In the genomic region with DNA sequence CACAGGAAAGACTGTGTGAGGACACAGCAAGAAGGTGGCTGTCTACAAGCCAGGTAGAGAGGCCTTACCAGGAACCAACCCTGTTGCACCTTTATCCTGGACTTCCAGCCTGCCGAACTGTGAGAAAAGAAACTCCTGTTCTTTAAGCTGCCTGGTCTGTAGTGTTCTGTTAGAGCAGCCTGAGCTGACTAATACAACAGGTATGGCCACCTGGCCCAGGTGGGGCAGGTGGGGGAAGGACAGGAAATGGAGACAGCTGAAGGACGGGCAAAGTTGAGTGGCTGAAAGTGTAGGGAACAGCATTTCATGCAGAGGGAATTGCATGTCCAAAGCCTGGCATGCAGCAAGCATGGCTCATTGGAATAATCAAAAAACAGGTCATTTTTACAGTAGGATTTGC, we compare ENCODE assay signal across 23 cellular contexts. TPM values are rescaled to one million over a fixed set of nuclear protein-coding genes. Genes with fewer than 3 reads are reported as not detected.
A peak's percentile ranks its signal among the peaks of the same experiment; 100 is the strongest.
DNase-seq lines count a peak whose midpoint lies in the region; ATAC-seq, FAIRE-seq and TF ChIP-seq lines count a peak whose summit lies in the region.
"Had no signal": no experiment of that assay in that cellular context is flagged by ENCODE, and none has a peak within 500 bp of the region (broad histone marks: within the 10 kb centered on the region; RNA-seq: fewer than 3 reads in every experiment).

No MANE protein-coding gene starts in this region.

- H3K18ac ChIP-seq in H1 (ENCODE audit: extremely low read depth, low read length) = no peak overlapping the region

- no peak for TF ChIP-seq CTCF in HCT116 (IDR thresholded peaks at IDR 0.05 in 2 of 3, conservative IDR thresholded peaks at IDR 0.05 in 1 of 3; ENCODE audit: borderline replicate concordance in 1 of 3, insufficient read depth in 1 of 3, low read depth in 2 of 3, low read length in 2 of 3)
- no peak for TF ChIP-seq CTCF in H1 (IDR thresholded peaks at IDR 0.05; ENCODE audit: control extremely low read depth in 1 of 3, insufficient read depth in 1 of 3, low read depth in 1 of 3, low read length in 3 of 3)

- CTCF ChIA-PET in HCT116 (lab: Charles Lee) = no interaction called here
- CTCF ChIA-PET in H1 (lab: Charles Lee; ENCODE audit: partially characterized antibody) = interaction anchor here (0.7 to 1.2 kb wide), 2 partner anchors 10 to 57 kb away, joined by 3 read pairs; no protein-coding TSS in a partner anchor

- WGBS in H1 (ENCODE audit: extremely low coverage in 1 of 2, insufficient coverage in 1 of 2, insufficient read length in 1 of 2, insufficient replicate concordance in 2 of 2, low coverage in 1 of 2, low lambda C conversion rate in 2 of 2, missing lambda C conversion rate in 1 of 2), 2 experiments = 78% methylated on average over 2 of the region's 2 CpGs; no CpG with 5 or more reads in 1 of the 2 experiments

- H4K5ac ChIP-seq in H1 (ENCODE audit: insufficient read length, low read depth, low read length) = no peak overlapping the region

- H3K79me2 ChIP-seq in HCT116 (ENCODE audit: insufficient read depth, low read length) (no peaks in the 10 kb centered on the region), H1 (ENCODE audit: control insufficient read depth in 1 of 2, insufficient read depth in 2 of 2, low read length in 2 of 2) (no peaks in the 10 kb centered on the region)

- RAD21 ChIA-PET in HCT116 (lab: Charles Lee; ENCODE audit: low non-redundant PET in 1 of 2, low total read pairs in 2 of 2, uncharacterized antibody in 2 of 2, unreplicated experiment in 2 of 2) = no interaction called here

- ATAC-seq in HCT116 (peak; percentile 49), HG03097 (IDR thresholded peaks at IDR 0.05; ENCODE audit: low FRiP score, unreplicated experiment) (no peak)

- peak; percentile 4 for DNase-seq in COLO668 (lab: John Stamatoyannopoulos, UW; ENCODE audit: unreplicated experiment)
- DNase-seq in HCT116 (ENCODE audit: low read depth, low spot score) = no peak
- no peak for DNase-seq in H1 (ENCODE audit: low read depth in 1 of 2, low spot score in 2 of 2)
- DNase-seq in kidney tubule cell (ENCODE audit: low spot score) = peak; percentile 30
- no peak for DNase-seq in activated naive CD4-positive, alpha-beta T cell treated with anti-CD3 and anti-CD28 coated beads, Interleukin-2, amount 50 U/mL, for 16 hours
- no peak for DNase-seq in cardiac septum (ENCODE audit: low spot score)
- DNase-seq in GM19239 (ENCODE audit: insufficient read length, low spot score) = no peak
- DNase-seq: CD8-positive, alpha-beta memory T cell; DMS79; KG1; NCI-H1092 treated with DMSO at 0.1 percent for 48 hours; NCI-H1436 treated with DMSO at 0.1 percent for 48 hours; NCI-H1930; NCI-H345; NCI-H524; NCI-H774; Right ventricle myocardium superior had no signal

- H2AK5ac ChIP-seq in H1 (ENCODE audit: low read depth, low read length) = no peak overlapping the region

- H3K9ac ChIP-seq in HCT116 (ENCODE audit: low read length) = no peak overlapping the region
- no peak overlapping the region for H3K9ac ChIP-seq in H1 (replicated peaks in 1 of 4; ENCODE audit: extremely low read depth in 1 of 4, low read depth in 3 of 4, low read length in 3 of 4)

- intact Hi-C loops in HCT116 (cut with micrococcal nuclease) = no loop called here
- intact Hi-C loops in cardiac septum (cut with DNase I) = no loop called here

- TF ChIP-seq POLR2A in HCT116 (IDR thresholded peaks at IDR 0.05; ENCODE audit: borderline replicate concordance, extremely low read depth, insufficient read depth, insufficient read length) = no peak
- no peak for TF ChIP-seq POLR2A in H1 (IDR thresholded peaks at IDR 0.05; ENCODE audit: control extremely low read depth in 1 of 2, low read depth in 2 of 2, low read length in 2 of 2)

- H3K4ac ChIP-seq in H1 (replicated peaks; ENCODE audit: insufficient read length, low read depth, low read length) = no peak overlapping the region

- TF ChIP-seq EP300 in H1 (IDR thresholded peaks at IDR 0.05; ENCODE audit: borderline replicate concordance in 1 of 2, low read depth in 2 of 2, low read length in 2 of 2) = no peak

- no peaks in the 10 kb centered on the region for H4K20me1 ChIP-seq in HCT116 (ENCODE audit: insufficient read depth)
- H4K20me1 ChIP-seq in H1 (replicated peaks in 1 of 2; ENCODE audit: control insufficient read depth in 1 of 2, insufficient read depth in 2 of 2, low read length in 2 of 2) = no peaks in the 10 kb centered on the region

- BruUV-seq in HCT116 (replicated peaks; lab: Mats Ljungman, UMichigan) = no TSS peak

- H3K4me3 ChIP-seq in HCT116 (replicated peaks in 1 of 2; ENCODE audit: low read depth in 1 of 2, low read length in 2 of 2) (no peak overlapping the region), H1 (ENCODE audit: extremely low read depth in 1 of 4, insufficient read depth in 2 of 4, low read depth in 3 of 4, low read length in 4 of 4) (no peak overlapping the region)
- H3K4me3 ChIP-seq: HAP-1 had no signal

- no peak overlapping the region for H2BK120ac ChIP-seq in H1 (replicated peaks; ENCODE audit: low read depth, low read length)

- H4K8ac ChIP-seq in H1 (ENCODE audit: extremely low read depth, insufficient read depth, low read length) = no peak overlapping the region

- no peak overlapping the region for H3K14ac ChIP-seq in H1 (ENCODE audit: insufficient read length)

- H2BK20ac ChIP-seq in H1 (ENCODE audit: low read length) = no peak overlapping the region

- H3K27ac ChIP-seq in HCT116 (ENCODE audit: low read depth, low read length) (no peak overlapping the region), H1 (ENCODE audit: low read depth, low read length) (no peak overlapping the region)
- H3K27ac ChIP-seq: C4-2B had no signal

- peak overlapping the region; percentile 46 for H3K4me2 ChIP-seq in HCT116 (ENCODE audit: low read length)
- no peak overlapping the region for H3K4me2 ChIP-seq in H1 (ENCODE audit: insufficient read depth in 1 of 2, low read depth in 2 of 2, low read length in 2 of 2)

- H3K23ac ChIP-seq in H1 (ENCODE audit: insufficient read length) = no peak overlapping the region

- H3K36me3 ChIP-seq in HCT116 (ENCODE audit: control insufficient read depth in 1 of 2, insufficient read depth in 2 of 2, low read length in 2 of 2) (no peaks in the 10 kb centered on the region), H1 (ENCODE audit: control insufficient read depth in 2 of 4, insufficient read depth in 4 of 4, low read length in 3 of 4) (no peaks in the 10 kb centered on the region)
- H3K36me3 ChIP-seq: HAP-1 had no signal

- no peak overlapping the region for H2BK12ac ChIP-seq in H1 (ENCODE audit: low read depth, low read length)

- H3K9me2 ChIP-seq in HCT116 (ENCODE audit: insufficient read depth) = no peaks in the 10 kb centered on the region

- no peak overlapping the region for H3K56ac ChIP-seq in H1 (replicated peaks; ENCODE audit: insufficient read length, low read depth, low read length)

- no peak for TF ChIP-seq RAD21 in HCT116 (IDR thresholded peaks at IDR 0.05; ENCODE audit: low read depth)
- TF ChIP-seq RAD21 in H1 (IDR thresholded peaks at IDR 0.05 in 1 of 2, conservative IDR thresholded peaks at IDR 0.05 in 1 of 2; ENCODE audit: low read depth in 2 of 2, low read length in 2 of 2) = no peak

- H3K4me1 ChIP-seq in HCT116 (ENCODE audit: control insufficient read depth in 1 of 2, insufficient read depth in 2 of 2, low read length in 2 of 2) (peaks cover 0 to 12% of the 10 kb centered on the region in 2 experiments; a peak in 1 of 4 replicates), H1 (replicated peaks in 1 of 4; ENCODE audit: control insufficient read depth in 3 of 4, insufficient read depth in 4 of 4, low read length in 3 of 4) (no peaks in the 10 kb centered on the region)
- H3K4me1 ChIP-seq: HAP-1 had no signal

- no peaks in the 10 kb centered on the region for H3K79me1 ChIP-seq in H1 (ENCODE audit: low read depth, low read length)

- H2BK15ac ChIP-seq in H1 (ENCODE audit: low read length) = no peak overlapping the region

- H2AFZ ChIP-seq in HCT116 (ENCODE audit: low read depth, low read length, poor library complexity, severe bottlenecking) (no peak overlapping the region), H1 (ENCODE audit: low read length) (no peak overlapping the region)

- H4K91ac ChIP-seq in H1 (replicated peaks; ENCODE audit: insufficient read length, low read length) = no peak overlapping the region

- H3K27me3 ChIP-seq in HCT116 (ENCODE audit: insufficient read depth, low read length) = no peaks in the 10 kb centered on the region
- H3K27me3 ChIP-seq in H1 (replicated peaks in 1 of 4; ENCODE audit: control insufficient read depth in 3 of 4, extremely low read depth in 1 of 4, insufficient read depth in 3 of 4, low read length in 3 of 4) = no peaks in the 10 kb centered on the region

- peaks cover 2% of the 10 kb centered on the region; the same call in 1 of the 2 replicates for H3K23me2 ChIP-seq in H1 (ENCODE audit: low read depth, low read length)

- no peak overlapping the region for H2BK5ac ChIP-seq in H1 (ENCODE audit: low read depth, low read length)

- POLR2A ChIA-PET in HCT116 (lab: Charles Lee) (no interaction called here), H1 (lab: Charles Lee; ENCODE audit: partially characterized antibody) (interaction anchor here (0.9 kb wide), 1 partner anchor 9 kb away, joined by 3 read pairs; no protein-coding TSS in a partner anchor)

- no peak for FAIRE-seq in H1 (lab: Jason Lieb, UNC)
- no peak for FAIRE-seq in GM19239 (lab: Jason Lieb, UNC)
- FAIRE-seq: D721Med, HTR-8/SVneo had no signal

- H3K9me3 ChIP-seq in HCT116 (ENCODE audit: control insufficient read depth in 1 of 2, insufficient read depth in 1 of 2, low read depth in 1 of 2, low read length in 2 of 2) = no peaks in the 10 kb centered on the region
- no peaks in the 10 kb centered on the region for H3K9me3 ChIP-seq in H1 (ENCODE audit: insufficient read depth in 2 of 2, low read depth in 1 of 2, low read length in 1 of 2)
- H3K9me3 ChIP-seq: HAP-1 had no signal

TF ChIP-seq in HCT116, 20 proteins besides CTCF, POLR2A, EP300 and RAD21 (continues in another document):
- TF ChIP-seq JUND (IDR thresholded peaks at IDR 0.05) (peak; percentile 31; the same call in 1 of the 2 replicates), SP1 (IDR thresholded peaks at IDR 0.05; ENCODE audit: low read depth) (peak; percentile 33; the same call in 1 of the 2 replicates), EZH2 (IDR thresholded peaks at IDR 0.05) (no peak)

RNA-seq across cellular contexts. Expression of gene CYTL1, which starts 35.1 kb away (rescaled TPM):
- total RNA-seq in HCT116 (2021; ENCODE audit: unreplicated experiment) (not detected), cardiac septum (not detected)
- not detected in 2 replicates for polyA plus RNA-seq in HCT116 (2012)
- 8.1 and 9.8 TPM in 2 replicates for total RNA-seq in H1 (2021; fragmentation: NEBNext Ultra II Directional; extraction: Animal tissue kit (Norgen Biotek cat#: 25700))
- 8.0 and 8.6 TPM in 2 replicates for polyA plus RNA-seq in H1 (2011; rRNA removed)
- polyA plus RNA-seq in H1 (2011; cell fraction: cytosol; rRNA removed) = 8.3 TPM
- polyA plus RNA-seq in H1 (2011; cell fraction: nucleus; rRNA removed) = 5.9 TPM
- 4.8 to 7.0 TPM (median 5.5 TPM) in 4 replicates for polyA plus RNA-seq in H1 (2012, experiment 1 of 2)
- 5.9 TPM for polyA plus RNA-seq in H1 (2012, experiment 2 of 2)
- polyA plus RNA-seq in H1 (2013, experiment 1 of 2) = 17.4 TPM
- 21.8 TPM for polyA plus RNA-seq in H1 (2013, experiment 2 of 2)
- polyA minus RNA-seq in H1 (2011; rRNA and poly(A)+ RNA removed) = 2.1 and 4.4 TPM in 2 replicates
- polyA minus RNA-seq in H1 (2011; cell fraction: cytosol; rRNA and poly(A)+ RNA removed) = 3.5 TPM
- polyA minus RNA-seq in H1 (2011; cell fraction: nucleus; rRNA and poly(A)+ RNA removed) = 0.90 TPM
- total RNA-seq: A172; CD8-positive, alpha-beta memory T cell; Right ventricle myocardium superior had no signal

Comparison
In these comparisons a context has a peak if more than half of its experiments do, and no peak if none do; other contexts are left out.
1. DNase-seq: peak in COLO668 (single experiment) and kidney tubule cell (single experiment); none in HCT116 (single experiment), H1 (0 of 2), activated naive CD4-positive, alpha-beta T cell treated with anti-CD3 and anti-CD28 coated beads, Interleukin-2, amount 50 U/mL, for 16 hours (single experiment), cardiac septum (single experiment) and GM19239 (single experiment).